10 cellular contexts compared by ENCODE assay signal in genomic region chr6:28729501-28730402, GRCh38.
A peak's percentile ranks its signal among the peaks of the same experiment; 100 is the strongest.
DNase-seq lines count a peak whose midpoint lies in the region; ATAC-seq and TF ChIP-seq lines count a peak whose summit lies in the region.
"Had no signal": no experiment of that assay in that cellular context is flagged by ENCODE, and none has a peak within 500 bp of the region (broad histone marks: within the 10 kb centered on the region; RNA-seq: fewer than 3 reads in every experiment).

No MANE protein-coding gene starts in this region.

- H3K18ac ChIP-seq in H9 (ENCODE audit: insufficient read length, low read depth, low read length): no peak overlapping the region

- H3K27me3 ChIP-seq in H9 (ENCODE audit: insufficient read depth, low read length) (no peaks in the 10 kb centered on the region), SJSA1 (replicated peaks) (peaks cover 14% of the 10 kb centered on the region)

- H3K27ac Mint-ChIP-seq in H9: peak overlapping the region in 1 of 3 experiments; percentile 23; a peak in 1 of 7 replicates

- TF ChIP-seq CTCF in H9 (conservative IDR thresholded peaks at IDR 0.05) (no peak), epithelial cell of proximal tubule (conservative IDR thresholded peaks at IDR 0.05; ENCODE audit: low read depth, low read length) (no peak)

- intact Hi-C loops in sciatic nerve (cut with DNase I): no loop called here

- H3K4me1 Mint-ChIP-seq in H9: peaks cover 6 to 17% of the 10 kb centered on the region in 2 experiments

- H3K14ac ChIP-seq in H9 (ENCODE audit: insufficient read depth, low read length): no peak overlapping the region

- peaks cover 70% of the 10 kb centered on the region for H3K27me3 Mint-ChIP-seq in H9 (ENCODE audit: low read depth)

- H3K4ac ChIP-seq in H9 (ENCODE audit: low read depth, low read length): no peak overlapping the region

- H3K23ac ChIP-seq in H9 (ENCODE audit: insufficient read length, low read depth, low read length): no peak overlapping the region

- no peak overlapping the region for H2BK15ac ChIP-seq in H9 (ENCODE audit: low read depth, low read length)

- H2AFZ ChIP-seq in H9 (ENCODE audit: low read length): peak overlapping the region; percentile 59

- ATAC-seq in sciatic nerve (peak; percentile 13), HG03521 (IDR thresholded peaks at IDR 0.05; ENCODE audit: unreplicated experiment) (no peak), HG02885 (IDR thresholded peaks at IDR 0.05; ENCODE audit: poor library complexity, unreplicated experiment) (no peak)

- H3K79me2 ChIP-seq in H9 (ENCODE audit: insufficient read depth, low read length): no peaks in the 10 kb centered on the region

- H3K4me1 ChIP-seq in H9 (ENCODE audit: insufficient read depth, low read length) (no peaks in the 10 kb centered on the region), SJSA1 (replicated peaks) (no peaks in the 10 kb centered on the region; the same call in 1 of the 2 replicates)

- no peak overlapping the region for H4K91ac ChIP-seq in H9 (ENCODE audit: insufficient read length, low read depth, low read length)

- no peak overlapping the region for H2AK5ac ChIP-seq in H9 (ENCODE audit: insufficient read length, low read length)

- H3K4me2 ChIP-seq in H9 (ENCODE audit: insufficient read depth, insufficient read length, low read length): peak overlapping the region; percentile 99

- no peak overlapping the region for H4K5ac ChIP-seq in H9 (ENCODE audit: insufficient read length, low read depth, low read length)

- H3T11ph ChIP-seq in H9 (ENCODE audit: low read length): no peak overlapping the region

- H3K23me2 ChIP-seq in H9 (ENCODE audit: insufficient read length, low read depth, low read length, poor library complexity, severe bottlenecking): peaks cover 6% of the 10 kb centered on the region

- no CpG with 5 or more reads among the region's 24 CpGs for WGBS in H9 (ENCODE audit: extremely low coverage, insufficient read length, low lambda C conversion rate)

- no peak overlapping the region for H2BK20ac ChIP-seq in H9 (ENCODE audit: low read depth, low read length, poor library complexity, severe bottlenecking)

- H3K9me3 Mint-ChIP-seq in H9: peaks cover 0 to 2% of the 10 kb centered on the region in 2 experiments; a peak in 1 of 5 replicates

- peak overlapping the region; percentile 44 for H3K4me3 ChIP-seq in SJSA1
- peak overlapping the region; percentile 79 for H3K4me3 ChIP-seq in epithelial cell of proximal tubule (ENCODE audit: low read depth, low read length)

- peak overlapping the region; percentile 77 to 91 for H3K4me3 Mint-ChIP-seq in H9

- H4K8ac ChIP-seq in H9 (replicated peaks; ENCODE audit: insufficient read length, low read depth, low read length): no peak overlapping the region

- no peaks in the 10 kb centered on the region for H4K20me1 ChIP-seq in H9 (ENCODE audit: control insufficient read depth, insufficient read depth, insufficient read length)

- H2BK5ac ChIP-seq in H9 (ENCODE audit: insufficient read length, low read length): no peak overlapping the region

- H3K79me1 ChIP-seq in H9 (ENCODE audit: insufficient read depth, low read depth, low read length, poor library complexity, severe bottlenecking): no peaks in the 10 kb centered on the region

- no peaks in the 10 kb centered on the region for H3K36me3 Mint-ChIP-seq in H9 (ENCODE audit: insufficient read depth in 1 of 3, low read depth in 3 of 3)

- H2BK12ac ChIP-seq in H9 (ENCODE audit: insufficient read length, low read depth, low read length): no peak overlapping the region

- DNase-seq in H9 (peak; percentile 50), SJSA1 (ENCODE audit: low read depth in 1 of 2, low spot score in 2 of 2) (no peak), epithelial cell of proximal tubule (ENCODE audit: low read depth) (no peak), sciatic nerve (ENCODE audit: low spot score) (no peak), substantia nigra (lab: John Stamatoyannopoulos, UW) (no peak)
- DNase-seq in stimulated activated CD4-positive, alpha-beta T cell treated with anti-CD3 and anti-CD28 coated beads, Interleukin-1b, Interleukin-23, amount 100 ng/mL, for 48 hours: no peak
- DNase-seq: activated effector memory CD4-positive, alpha-beta T cell treated with Interleukin-2 at 50 U/mL for 16 hours had no signal

- no peaks in the 10 kb centered on the region for H3K9me3 ChIP-seq in H9 (ENCODE audit: control insufficient read depth, low read depth, low read length)
- no peaks in the 10 kb centered on the region; the same call in 1 of the 2 replicates for H3K9me3 ChIP-seq in SJSA1 (replicated peaks)
- H3K9me3 ChIP-seq: neutrophil had no signal

- H3K36me3 ChIP-seq in SJSA1: no peaks in the 10 kb centered on the region
- H3K36me3 ChIP-seq: neutrophil had no signal

- H3K56ac ChIP-seq in H9 (ENCODE audit: insufficient read length, low read depth, low read length): no peak overlapping the region

- no peak overlapping the region for H2BK120ac ChIP-seq in H9 (ENCODE audit: low read depth, low read length, poor library complexity, severe bottlenecking)

- no peak overlapping the region for H3K9ac ChIP-seq in H9 (ENCODE audit: extremely low read depth, insufficient read length, low read length)

- H3K27ac ChIP-seq in H9 (ENCODE audit: insufficient read length, low read depth, low read length) (no peak overlapping the region), SJSA1 (no peak overlapping the region), substantia nigra (ENCODE audit: low read depth, low read length, poor library complexity, severe bottlenecking) (no peak overlapping the region)
- H3K27ac ChIP-seq: neutrophil had no signal
